In the genomic region with DNA sequence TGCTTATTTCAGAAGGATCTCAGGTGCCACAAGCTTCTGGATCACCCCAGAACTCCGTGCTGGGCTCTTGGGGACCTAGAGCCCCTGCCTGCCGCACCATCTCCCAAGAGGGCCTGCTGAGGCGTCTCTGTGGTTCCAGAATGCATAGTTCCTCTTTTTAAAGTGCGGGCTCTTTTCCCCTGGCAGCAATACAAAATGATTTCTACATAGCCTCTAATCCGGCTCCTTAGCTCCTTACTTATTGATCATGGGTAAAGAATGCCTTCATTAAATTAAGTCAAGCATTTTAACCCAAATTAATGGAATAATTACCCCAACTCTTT, we compare ENCODE assay signal across 17 cellular contexts.
DNase-seq lines count a peak whose midpoint lies in the region; ATAC-seq, FAIRE-seq and TF ChIP-seq lines count a peak whose summit lies in the region.
"Had no signal": no experiment of that assay in that cellular context is flagged by ENCODE, and none has a peak within 500 bp of the region (broad histone marks: within the 10 kb centered on the region; RNA-seq: fewer than 3 reads in every experiment).

No MANE protein-coding gene starts in this region.

- H3K27me3 Mint-ChIP-seq in naive B cell, result peaks cover 32 to 50% (median 38%) of the 10 kb centered on the region in 3 donors
- no peaks in the 10 kb centered on the region for H3K27me3 Mint-ChIP-seq in endodermal cell (ENCODE audit: insufficient read depth)

- H3K9me3 Mint-ChIP-seq in naive B cell (no peaks in the 10 kb centered on the region), endodermal cell (no peaks in the 10 kb centered on the region)

- no peak for FAIRE-seq in GM12891 (lab: Jason Lieb, UNC)
- FAIRE-seq: keratinocyte had no signal

- H3K27ac ChIP-seq in prostate gland (no peak overlapping the region), endodermal cell (ENCODE audit: low read depth, low read length) (no peak overlapping the region)
- H3K27ac ChIP-seq: parathyroid adenoma, SJSA1, vagina had no signal

- no peak overlapping the region for H3K4me3 ChIP-seq in prostate gland
- no peak overlapping the region for H3K4me3 ChIP-seq in endodermal cell (ENCODE audit: low read length)
- H3K4me3 ChIP-seq: MG63, SJSA1, vagina had no signal

- 81% methylated on average over 5 of the region's 5 CpGs for WGBS in prostate gland
- WGBS in endodermal cell (ENCODE audit: insufficient coverage in 1 of 2, insufficient read length in 1 of 2), 2 experiments, result 86 to 96% methylated on average over 3 to 5 of the region's 5 CpGs

- ATAC-seq in HG03342 (IDR thresholded peaks at IDR 0.05; ENCODE audit: unreplicated experiment) (peak; percentile 71), naive B cell (ENCODE audit: low read depth in 2 of 2) (peak; percentile 85 to 88), GM19328 (IDR thresholded peaks at IDR 0.05; ENCODE audit: unreplicated experiment) (no peak), HG02852 (IDR thresholded peaks at IDR 0.05; ENCODE audit: unreplicated experiment) (no peak)

- H3K4me1 ChIP-seq in prostate gland (replicated peaks), result no peaks in the 10 kb centered on the region
- H3K4me1 ChIP-seq in endodermal cell (ENCODE audit: control insufficient read depth, insufficient read depth, low read length), result no peaks in the 10 kb centered on the region
- H3K4me1 ChIP-seq: Caco-2, vagina had no signal

- H3K4me3 Mint-ChIP-seq in naive B cell (peak overlapping the region in 7 of 8 donors; percentile 17 to 82 (median 65)), endodermal cell (no peak overlapping the region)

- H3K36me3 Mint-ChIP-seq in naive B cell (no peaks in the 10 kb centered on the region), endodermal cell (ENCODE audit: low read depth) (no peaks in the 10 kb centered on the region)

- H3K4me1 Mint-ChIP-seq in naive B cell, result peaks cover 14 to 18% (median 17%) of the 10 kb centered on the region in 3 donors
- no peaks in the 10 kb centered on the region for H3K4me1 Mint-ChIP-seq in endodermal cell

- DNase-seq in GM12891 (ENCODE audit: insufficient read length, low spot score) (no peak), RPMI8226 (peak; percentile 79), naive B cell (peak; percentile 45), prostate gland (ENCODE audit: low spot score) (no peak), endodermal cell (no peak)
- DNase-seq: activated CD4-positive, alpha-beta T cell treated with anti-CD3 and anti-CD28 coated beads, Interleukin-2, amount 50 U/mL, for 1 hour; Caco-2; hippocampal formation; MG63; NCI-H2029 had no signal

- peak overlapping the region in 4 of 6 donors; percentile 2 to 46 (median 33) for H3K27ac Mint-ChIP-seq in naive B cell
- H3K27ac Mint-ChIP-seq in endodermal cell, result no peak overlapping the region

- no peaks in the 10 kb centered on the region for H3K36me3 ChIP-seq in prostate gland
- no peaks in the 10 kb centered on the region for H3K36me3 ChIP-seq in endodermal cell (ENCODE audit: control insufficient read depth, insufficient read depth, low read length)
- H3K36me3 ChIP-seq: MG63, vagina had no signal

- H3K9me3 ChIP-seq in prostate gland (no peaks in the 10 kb centered on the region), endodermal cell (ENCODE audit: control insufficient read depth, low read length) (no peaks in the 10 kb centered on the region)
- H3K9me3 ChIP-seq: Caco-2, MG63, SJSA1, vagina had no signal

- H3K9ac ChIP-seq in endodermal cell (ENCODE audit: extremely low read depth, low read length, poor library complexity, severe bottlenecking), result no peak overlapping the region
- H3K9ac ChIP-seq: parathyroid adenoma had no signal

- H3K27me3 ChIP-seq in prostate gland (replicated peaks; ENCODE audit: insufficient read depth) (no peaks in the 10 kb centered on the region), endodermal cell (ENCODE audit: control insufficient read depth, insufficient read depth, low read length, poor library complexity, severe bottlenecking) (no peaks in the 10 kb centered on the region)
- H3K27me3 ChIP-seq: MG63, SJSA1, vagina had no signal

- TF ChIP-seq POLR2A in GM12891 (IDR thresholded peaks at IDR 0.05; ENCODE audit: low read depth, low read length) (no peak), prostate gland (IDR thresholded peaks at IDR 0.05) (no peak)

- intact Hi-C loops in prostate gland (cut with DNase I), result no loop called here

- TF ChIP-seq CTCF in prostate gland (IDR thresholded peaks at IDR 0.05), result no peak
- TF ChIP-seq CTCF in endodermal cell (conservative IDR thresholded peaks at IDR 0.05), result no peak

TF ChIP-seq in GM12891, 5 proteins besides CTCF, POLR2A, EP300 and RAD21:
- TF ChIP-seq SPI1 (IDR thresholded peaks at IDR 0.05; ENCODE audit: low read depth, low read length) (peak; percentile 59), TAF1 (IDR thresholded peaks at IDR 0.05; ENCODE audit: low read depth, low read length) (no peak)
TF ChIP-seq in GM12891: peak in this region for 1.

Comparison
In these comparisons a context has a peak if more than half of its experiments do, and no peak if none do; other contexts are left out.
1. DNase-seq: peak in RPMI8226 (single experiment) and naive B cell (single experiment); none in GM12891 (single experiment), prostate gland (single experiment) and endodermal cell (single experiment).
2. ATAC-seq: peak in HG03342 (single experiment) and naive B cell (2 of 2); none in GM19328 (single experiment) and HG02852 (single experiment).